9 cellular contexts compared by ENCODE assay signal in the genomic region with DNA sequence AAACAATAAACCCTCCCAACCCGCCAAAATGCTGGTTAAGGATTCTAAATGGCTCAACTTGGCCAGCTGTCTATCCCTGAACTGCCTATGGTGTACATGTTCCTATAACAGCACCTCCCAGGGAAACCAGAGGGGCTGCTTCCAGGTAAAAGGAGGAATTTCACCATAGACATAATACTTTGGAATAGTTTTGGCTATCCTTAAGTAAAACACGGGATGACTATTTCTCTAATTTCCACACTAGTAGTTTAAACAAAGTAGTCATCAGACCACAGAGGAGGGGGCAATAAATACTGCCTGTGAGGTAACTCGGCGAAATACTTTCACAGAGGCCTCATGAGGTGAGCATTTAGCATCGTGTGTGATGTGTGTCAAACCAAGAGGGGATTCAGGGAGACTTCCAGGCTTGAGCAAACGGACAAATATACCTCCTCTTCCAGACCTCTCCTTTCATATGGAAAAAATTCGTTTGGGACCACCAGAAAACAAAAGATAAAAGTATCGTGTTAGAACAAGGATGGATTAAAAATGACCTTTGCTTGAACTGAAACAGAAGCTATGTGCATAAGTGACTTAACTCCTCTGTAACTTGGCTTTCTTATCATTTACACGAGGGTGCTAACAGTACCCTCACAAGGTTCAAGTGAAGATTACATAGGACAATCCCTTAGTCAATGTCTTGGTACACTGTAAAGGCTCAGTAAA. TPM values are rescaled to one million over a fixed set of nuclear protein-coding genes. Genes with fewer than 3 reads are reported as not detected.
DNase-seq lines count a peak whose midpoint lies in the region; ATAC-seq, FAIRE-seq and TF ChIP-seq lines count a peak whose summit lies in the region.
"Had no signal": no experiment of that assay in that cellular context is flagged by ENCODE, and none has a peak within 500 bp of the region (broad histone marks: within the 10 kb centered on the region; RNA-seq: fewer than 3 reads in every experiment).

No MANE protein-coding gene starts in this region.

- intact Hi-C loops in breast epithelium (cut with DNase I; ENCODE audit: low total_unique reads): no loop called here

- DNase-seq in A549 (ENCODE audit: low read depth in 1 of 2, low spot score in 1 of 2) (no peak), breast epithelium (ENCODE audit: low spot score in 2 of 2) (no peak), urothelium cell line (ENCODE audit: low spot score) (no peak), NCI-H1436 treated with DMSO at 0.1 percent for 48 hours (lab: John Stamatoyannopoulos, UW) (no peak), RPMI8226 (no peak), HCEC 1CT (no peak)

- H3K4me1 ChIP-seq in A549: peaks cover 14% of the 10 kb centered on the region; the same call in 2 of the 3 replicates
- peaks cover 14% of the 10 kb centered on the region for H3K4me1 ChIP-seq in HUES6 (ENCODE audit: control insufficient read depth, insufficient read depth, low read length)
- peaks cover 0 to 11% of the 10 kb centered on the region in 2 donors for H3K4me1 ChIP-seq in breast epithelium
- H3K4me1 ChIP-seq in mucosa of stomach (ENCODE audit: control insufficient read depth, insufficient read depth, low read length): peaks cover 4% of the 10 kb centered on the region

- peak overlapping the region; percentile 94 for H3K4me2 ChIP-seq in A549

- no peak for TF ChIP-seq RAD21 in A549 (conservative IDR thresholded peaks at IDR 0.05 in 1 of 2, IDR thresholded peaks at IDR 0.05 in 1 of 2)

- H3K9ac ChIP-seq in HUES6 (ENCODE audit: low read length) (peak overlapping the region; percentile 100), mucosa of stomach (ENCODE audit: low read length) (peak overlapping the region; percentile 68)

- CTCF ChIA-PET in A549 (lab: Yijun Ruan, JAX): interaction anchor here (0.7 to 1.9 kb wide), 3 partner anchors 203 to 1016 kb away, joined by 3 to 5 read pairs (median 5); no protein-coding TSS in a partner anchor

- TF ChIP-seq CTCF in A549 (IDR thresholded peaks at IDR 0.05): no peak
- no peak for TF ChIP-seq CTCF in breast epithelium (IDR thresholded peaks at IDR 0.05)

- peak overlapping the region; percentile 95 for H3K4me3 ChIP-seq in A549
- H3K4me3 ChIP-seq in HUES6 (ENCODE audit: low read depth, low read length): peak overlapping the region; percentile 82
- H3K4me3 ChIP-seq in breast epithelium: peak overlapping the region; percentile 88 to 94 (median 93)
- peak overlapping the region; percentile 44 for H3K4me3 ChIP-seq in mucosa of stomach (ENCODE audit: low read length)

- FAIRE-seq in A549 (lab: Jason Lieb, UNC) (peak; percentile 23), urothelium cell line (lab: Jason Lieb, UNC) (no peak)
- FAIRE-seq: islet of Langerhans had no signal

- H3K36me3 ChIP-seq in HUES6 (ENCODE audit: control insufficient read depth, insufficient read depth, low read length) (no peaks in the 10 kb centered on the region), breast epithelium (no peaks in the 10 kb centered on the region), mucosa of stomach (ENCODE audit: control insufficient read depth, insufficient read depth, low read length) (no peaks in the 10 kb centered on the region)

- peak overlapping the region; percentile 97 to 98 for H3K27ac ChIP-seq in A549
- H3K27ac ChIP-seq in HUES6 (ENCODE audit: low read depth, low read length): peak overlapping the region; percentile 99; the same call in 1 of the 2 replicates
- H3K27ac ChIP-seq in breast epithelium: peak overlapping the region; percentile 99 to 100

- TF ChIP-seq EP300 in A549 (IDR thresholded peaks at IDR 0.05): no peak

- no peak for ATAC-seq in A549

- H3K9me3 ChIP-seq in A549 (no peaks in the 10 kb centered on the region), HUES6 (ENCODE audit: control insufficient read depth, insufficient read depth, low read depth, low read length) (no peaks in the 10 kb centered on the region), breast epithelium (no peaks in the 10 kb centered on the region), mucosa of stomach (ENCODE audit: control insufficient read depth, low read length) (no peaks in the 10 kb centered on the region)

- POLR2A ChIA-PET in A549 (lab: Yijun Ruan, JAX): interaction anchor here (0.7 to 1.9 kb wide), 9 partner anchors 9 to 202 kb away, joined by 3 to 7 read pairs (median 4); no protein-coding TSS in a partner anchor

- TF ChIP-seq POLR2A in A549 (IDR thresholded peaks at IDR 0.05; ENCODE audit: low read length) (no peak), breast epithelium (IDR thresholded peaks at IDR 0.05) (no peak)

- WGBS in A549 (ENCODE audit: missing lambda C conversion rate): 68% methylated on average over 9 of the region's 9 CpGs

- H3K27me3 ChIP-seq in HUES6 (ENCODE audit: control insufficient read depth, insufficient read depth, low read length) (no peaks in the 10 kb centered on the region), breast epithelium (no peaks in the 10 kb centered on the region), mucosa of stomach (ENCODE audit: control insufficient read depth, insufficient read depth, low read length) (peaks cover 3% of the 10 kb centered on the region)

TF ChIP-seq in A549, 52 proteins besides CTCF, POLR2A, EP300 and RAD21:
- TF ChIP-seq FOXS1 (CRISPR knock-in tag; IDR thresholded peaks at IDR 0.05): no peak
- TF ChIP-seq GATA3 (IDR thresholded peaks at IDR 0.05; ENCODE audit: borderline replicate concordance): no peak
- no peak for TF ChIP-seq MAFK (IDR thresholded peaks at IDR 0.05; ENCODE audit: partially characterized antibody)
- TF ChIP-seq NFE2L2 (conservative IDR thresholded peaks at IDR 0.05; ENCODE audit: low read length): no peak
- TF ChIP-seq NPAS2 (CRISPR knock-in tag; IDR thresholded peaks at IDR 0.05; ENCODE audit: borderline replicate concordance): no peak
- TF ChIP-seq, protein P1, sequence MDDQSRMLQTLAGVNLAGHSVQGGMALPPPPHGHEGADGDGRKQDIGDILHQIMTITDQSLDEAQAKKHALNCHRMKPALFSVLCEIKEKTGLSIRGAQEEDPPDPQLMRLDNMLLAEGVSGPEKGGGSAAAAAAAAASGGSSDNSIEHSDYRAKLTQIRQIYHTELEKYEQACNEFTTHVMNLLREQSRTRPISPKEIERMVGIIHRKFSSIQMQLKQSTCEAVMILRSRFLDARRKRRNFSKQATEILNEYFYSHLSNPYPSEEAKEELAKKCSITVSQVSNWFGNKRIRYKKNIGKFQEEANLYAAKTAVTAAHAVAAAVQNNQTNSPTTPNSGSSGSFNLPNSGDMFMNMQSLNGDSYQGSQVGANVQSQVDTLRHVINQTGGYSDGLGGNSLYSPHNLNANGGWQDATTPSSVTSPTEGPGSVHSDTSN (IDR thresholded peaks at IDR 0.05): no peak
- TF ChIP-seq CHD2 (IDR thresholded peaks at IDR 0.05; ENCODE audit: low read length, partially characterized antibody): no peak
- TF ChIP-seq MAZ (IDR thresholded peaks at IDR 0.05; ENCODE audit: borderline replicate concordance, low read depth, low read length): no peak
- TF ChIP-seq, protein P2, sequence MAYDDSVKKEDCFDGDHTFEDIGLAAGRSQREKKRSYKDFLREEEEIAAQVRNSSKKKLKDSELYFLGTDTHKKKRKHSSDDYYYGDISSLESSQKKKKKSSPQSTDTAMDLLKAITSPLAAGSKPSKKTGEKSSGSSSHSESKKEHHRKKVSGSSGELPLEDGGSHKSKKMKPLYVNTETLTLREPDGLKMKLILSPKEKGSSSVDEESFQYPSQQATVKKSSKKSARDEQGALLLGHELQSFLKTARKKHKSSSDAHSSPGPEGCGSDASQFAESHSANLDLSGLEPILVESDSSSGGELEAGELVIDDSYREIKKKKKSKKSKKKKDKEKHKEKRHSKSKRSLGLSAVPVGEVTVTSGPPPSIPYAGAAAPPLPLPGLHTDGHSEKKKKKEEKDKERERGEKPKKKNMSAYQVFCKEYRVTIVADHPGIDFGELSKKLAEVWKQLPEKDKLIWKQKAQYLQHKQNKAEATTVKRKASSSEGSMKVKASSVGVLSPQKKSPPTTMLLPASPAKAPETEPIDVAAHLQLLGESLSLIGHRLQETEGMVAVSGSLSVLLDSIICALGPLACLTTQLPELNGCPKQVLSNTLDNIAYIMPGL (CRISPR knock-in tag; IDR thresholded peaks at IDR 0.05; ENCODE audit: borderline replicate concordance): no peak
- no peak for TF ChIP-seq CBX8 (IDR thresholded peaks at IDR 0.05)
- TF ChIP-seq HOXB5 (CRISPR knock-in tag; IDR thresholded peaks at IDR 0.05): no peak
- TF ChIP-seq TFCP2L1 (CRISPR knock-in tag; IDR thresholded peaks at IDR 0.05): no peak

RNA-seq across cellular contexts. Expression of a gene that starts 1.0 kb away (rescaled TPM):
- polyA plus RNA-seq in A549 (2011; rRNA removed) (151 and 192 TPM in 2 replicates), A549 (2017; fragmentation: RNase III; extraction: RNeasy Plus Mini Kit Qiagen cat#74134 plus additional on column Dnase treatment) (123 to 125 TPM (median 125 TPM) in 3 replicates)
- polyA plus RNA-seq in A549 (2012; cell fraction: cytosol; rRNA removed): 52.7 and 53.2 TPM in 2 replicates
- 43.1 and 56.8 TPM in 2 replicates for polyA plus RNA-seq in A549 (2012; cell fraction: nucleus; rRNA removed)
- polyA minus RNA-seq in A549 (2011; rRNA and poly(A)+ RNA removed): 60.3 and 64.8 TPM in 2 replicates
- 10 to 100 TPM; 71.2 to 95.7 (median 90.4) TPM for total RNA-seq in breast epithelium

Comparison
In these comparisons a context has a peak if more than half of its experiments do, and no peak if none do; other contexts are left out.
1. H3K4me3 ChIP-seq: peak in every context shown above with its lines; median percentile 95 in A549; 93 in breast epithelium; 82 in HUES6; 44 in mucosa of stomach.